In genomic region chr22:31440681-31441080, GRCh38 we compare ENCODE assay signal across 23 cellular contexts.
"Had no signal": no experiment of that assay in that cellular context is flagged by ENCODE, and none has a peak within 500 bp of the region (broad histone marks: within the 10 kb centered on the region; RNA-seq: fewer than 3 reads in every experiment).

No MANE protein-coding gene starts in this region.

- H3K27me3 Mint-ChIP-seq: dendritic cell treated with granulocyte-macrophage colony-stimulating factor and Interleukin-4, amounts not matched to agents 40 ng/mL and 50 ng/mL, for 4 days; effector memory CD8-positive, alpha-beta T cell; naive thymus-derived CD4-positive, alpha-beta T cell had no signal

- H3K4me1 ChIP-seq: spleen, thyroid gland, upper lobe of left lung, uterus had no signal

- H3K27ac ChIP-seq: epithelial cell of prostate, esophagus muscularis mucosa, gastrocnemius medialis, heart right ventricle, neutrophil, psoas muscle, spleen, suprapubic skin, thyroid gland, upper lobe of left lung, uterus had no signal

- DNase-seq: effector memory CD8-positive, alpha-beta T cell; gastrocnemius medialis; heart right ventricle; hypothalamus; kidney glomerular epithelial cell; mesendoderm; naive thymus-derived CD4-positive, alpha-beta T cell; psoas muscle; retina; spleen; stimulated activated CD4-positive, alpha-beta T cell treated with anti-CD3 and anti-CD28 coated beads, Interleukin-15, amount 100 ng/mL, for 24 hours; stimulated activated CD4-positive, alpha-beta T cell treated with anti-CD3 and anti-CD28 coated beads, Interleukin-1b, Interleukin-23, amount 100 ng/mL, for 48 hours; stimulated activated CD4-positive, alpha-beta T cell treated with anti-CD3 and anti-CD28 coated beads, Interleukin-4, amount 100 ng/mL, for 24 hours; stimulated activated naive CD4-positive, alpha-beta T cell; thyroid gland; upper lobe of left lung; uterus had no signal

- H3K9me3 Mint-ChIP-seq: dendritic cell treated with granulocyte-macrophage colony-stimulating factor and Interleukin-4, amounts not matched to agents 40 ng/mL and 50 ng/mL, for 4 days; effector memory CD8-positive, alpha-beta T cell; naive thymus-derived CD4-positive, alpha-beta T cell had no signal

- H3K27ac Mint-ChIP-seq: dendritic cell treated with granulocyte-macrophage colony-stimulating factor and Interleukin-4, amounts not matched to agents 40 ng/mL and 50 ng/mL, for 4 days had no signal

- H3K4me3 Mint-ChIP-seq: dendritic cell treated with granulocyte-macrophage colony-stimulating factor and Interleukin-4, amounts not matched to agents 40 ng/mL and 50 ng/mL, for 4 days; effector memory CD8-positive, alpha-beta T cell; naive thymus-derived CD4-positive, alpha-beta T cell had no signal

- H3K4me3 ChIP-seq: esophagus muscularis mucosa, gastrocnemius medialis, heart right ventricle, psoas muscle, spleen, suprapubic skin, thyroid gland, upper lobe of left lung, uterus had no signal

- ATAC-seq: effector memory CD8-positive, alpha-beta T cell; gastrocnemius medialis; naive thymus-derived CD4-positive, alpha-beta T cell; psoas muscle; sciatic nerve had no signal

- H3K36me3 ChIP-seq: uterus had no signal

- H3K9me3 ChIP-seq: esophagus muscularis mucosa, gastrocnemius medialis, heart right ventricle, neutrophil, psoas muscle, spleen, suprapubic skin, thyroid gland, upper lobe of left lung, uterus had no signal

- H3K27me3 ChIP-seq: esophagus muscularis mucosa, gastrocnemius medialis, heart right ventricle, neutrophil, spleen, suprapubic skin, thyroid gland, upper lobe of left lung, uterus had no signal
